8 cellular contexts compared by ENCODE assay signal in the genomic region with DNA sequence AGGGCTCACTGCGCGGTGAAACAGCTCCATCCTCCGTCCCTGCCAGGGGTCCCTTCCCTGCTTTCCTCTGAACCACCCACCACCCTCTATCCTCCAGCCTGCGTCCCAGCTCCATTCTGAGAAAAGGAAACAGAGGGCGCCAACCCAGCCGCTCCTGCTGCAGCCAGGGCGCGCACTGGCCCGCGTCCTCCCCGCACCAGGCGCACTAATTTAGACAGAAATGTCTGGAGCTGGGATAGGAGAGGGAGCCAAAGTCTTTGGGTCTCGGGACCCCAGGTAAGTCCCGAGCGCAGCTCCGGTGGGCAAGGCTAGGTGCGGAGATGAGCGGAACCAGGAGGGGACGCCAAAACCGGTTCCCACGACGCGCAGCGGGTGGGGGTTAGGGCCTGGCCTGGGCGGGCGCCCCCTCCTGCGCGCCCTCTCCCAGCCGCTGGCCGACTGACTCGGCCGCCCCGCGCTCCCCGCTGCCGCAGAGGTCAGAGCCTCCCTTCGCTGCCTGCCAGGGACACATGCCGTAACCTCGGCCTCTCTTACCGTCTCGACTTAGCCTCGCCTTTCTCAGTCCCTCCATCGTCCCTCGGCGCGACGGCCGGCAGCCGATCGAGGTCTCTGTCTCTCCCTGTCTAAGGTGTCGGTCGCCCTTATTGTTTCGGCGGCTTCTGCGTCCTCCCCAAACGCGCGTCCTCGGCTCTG. TPM values are rescaled to one million over a fixed set of nuclear protein-coding genes. Genes with fewer than 3 reads are reported as not detected.
A peak's percentile ranks its signal among the peaks of the same experiment; 100 is the strongest.
DNase-seq lines count a peak whose midpoint lies in the region; ATAC-seq and TF ChIP-seq lines count a peak whose summit lies in the region.

No MANE protein-coding gene starts in this region.

- CTCF ChIA-PET in activated CD8-positive, alpha-beta T cell treated with anti-CD3 and anti-CD28 coated beads for 36 hours (lab: Charles Lee): interaction anchor here (0.8 to 3.0 kb wide), 6 partner anchors 8 to 278 kb away, joined by 3 to 19 read pairs (median 4); partner anchors contain the start of gene PINK1

- peak overlapping the region; percentile 16 to 53 for H3K27ac ChIP-seq in ovary

- no peaks in the 10 kb centered on the region for H3K9me3 ChIP-seq in ovary

- no peaks in the 10 kb centered on the region for H3K9me3 Mint-ChIP-seq in activated T-cell treated with anti-CD3 and anti-CD28 coated beads, Interleukin-2, amount 50 U/mL, for 24 hours
- H3K9me3 Mint-ChIP-seq in activated CD8-positive, alpha-beta T cell treated with anti-CD3 and anti-CD28 coated beads for 36 hours: no peaks in the 10 kb centered on the region

- WGBS in ovary, 3 donors: 1 to 2% (median 2%) methylated on average over 58 to 59 of the region's 59 CpGs

- H3K4me3 Mint-ChIP-seq in activated T-cell treated with anti-CD3 and anti-CD28 coated beads, Interleukin-2, amount 50 U/mL, for 24 hours: peak overlapping the region; percentile 69
- H3K4me3 Mint-ChIP-seq in activated CD8-positive, alpha-beta T cell treated with anti-CD3 and anti-CD28 coated beads for 36 hours: peak overlapping the region; percentile 62

- intact Hi-C loops in activated CD8-positive, alpha-beta T cell treated with anti-CD3 and anti-CD28 coated beads for 36 hours (cut with micrococcal nuclease): no loop called here
- intact Hi-C loops in head of caudate nucleus (cut with DNase I): no loop called here
- intact Hi-C loops in ovary (cut with DNase I): no loop called here

- H3K27me3 ChIP-seq in ovary: no peaks in the 10 kb centered on the region

- H3K36me3 ChIP-seq in ovary: no peaks in the 10 kb centered on the region

- peak overlapping the region; percentile 81 for H3K4me3 ChIP-seq in ovary

- POLR2A ChIA-PET in activated CD8-positive, alpha-beta T cell treated with anti-CD3 and anti-CD28 coated beads for 36 hours (lab: Charles Lee): no interaction called here

- H3K4me1 Mint-ChIP-seq in activated T-cell treated with anti-CD3 and anti-CD28 coated beads, Interleukin-2, amount 50 U/mL, for 24 hours (ENCODE audit: low read depth): peaks cover 14% of the 10 kb centered on the region
- peaks cover 12% of the 10 kb centered on the region for H3K4me1 Mint-ChIP-seq in activated CD8-positive, alpha-beta T cell treated with anti-CD3 and anti-CD28 coated beads for 36 hours (ENCODE audit: low read depth)

- DNase-seq in activated T-cell treated with anti-CD3 and anti-CD28 coated beads, Interleukin-2, amount 50 U/mL, for 24 hours: peak; percentile 45
- DNase-seq in activated T-cell treated with anti-CD3 and anti-CD28 coated beads for 4 hours (no peak), head of caudate nucleus (peak in 39 of 42 donors; percentile 21 to 88 (median 69)), ovary (peak; percentile 32 to 59 (median 49)), NAMALWA (ENCODE audit: low spot score) (no peak)
- DNase-seq in activated CD8-positive, alpha-beta T cell treated with anti-CD3 and anti-CD28 coated beads for 36 hours: no peak

- TF ChIP-seq POLR2A in ovary (IDR thresholded peaks at IDR 0.05): no peak

- no peak overlapping the region for H3K27ac Mint-ChIP-seq in activated T-cell treated with anti-CD3 and anti-CD28 coated beads, Interleukin-2, amount 50 U/mL, for 24 hours
- H3K27ac Mint-ChIP-seq in activated CD8-positive, alpha-beta T cell treated with anti-CD3 and anti-CD28 coated beads for 36 hours: no peak overlapping the region

- H3K27me3 Mint-ChIP-seq in activated T-cell treated with anti-CD3 and anti-CD28 coated beads, Interleukin-2, amount 50 U/mL, for 24 hours: peaks cover 82% of the 10 kb centered on the region
- peaks cover 60% of the 10 kb centered on the region for H3K27me3 Mint-ChIP-seq in activated CD8-positive, alpha-beta T cell treated with anti-CD3 and anti-CD28 coated beads for 36 hours

- no peak for TF ChIP-seq EP300 in ovary (IDR thresholded peaks at IDR 0.05)

- H3K36me3 Mint-ChIP-seq in activated T-cell treated with anti-CD3 and anti-CD28 coated beads, Interleukin-2, amount 50 U/mL, for 24 hours (ENCODE audit: low read depth): no peaks in the 10 kb centered on the region
- H3K36me3 Mint-ChIP-seq in activated CD8-positive, alpha-beta T cell treated with anti-CD3 and anti-CD28 coated beads for 36 hours (ENCODE audit: low read depth): no peaks in the 10 kb centered on the region

- peaks cover 11% of the 10 kb centered on the region for H3K4me1 ChIP-seq in ovary (ENCODE audit: insufficient read depth)

- TF ChIP-seq CTCF in activated CD8-positive, alpha-beta T cell treated with anti-CD3 and anti-CD28 coated beads for 36 hours (IDR thresholded peaks at IDR 0.05): no peak
- TF ChIP-seq CTCF in ovary (IDR thresholded peaks at IDR 0.05): no peak

- ATAC-seq in activated CD8-positive, alpha-beta T cell treated with anti-CD3 and anti-CD28 coated beads for 36 hours: no peak
- no peak for ATAC-seq in HG02610 (IDR thresholded peaks at IDR 0.05; ENCODE audit: unreplicated experiment)
- ATAC-seq in GM21723 (IDR thresholded peaks at IDR 0.05; ENCODE audit: unreplicated experiment): no peak

RNA-seq across cellular contexts. Expression of gene CAMK2N1, which starts 2.0 kb away (rescaled TPM):
- under 1 TPM; 0.67 to 0.86 TPM for total RNA-seq in activated CD8-positive, alpha-beta T cell treated with anti-CD3 and anti-CD28 coated beads for 36 hours
- total RNA-seq in ovary: 10 to 100 TPM; 11.3 to 95.9 (median 35.2) TPM
- polyA plus RNA-seq in ovary: 10 to 100 TPM; 20.8 to 42.6 TPM

RNA-seq across cellular contexts. Expression of gene MUL1, which starts 24.0 kb away (rescaled TPM):
- total RNA-seq in activated CD8-positive, alpha-beta T cell treated with anti-CD3 and anti-CD28 coated beads for 36 hours: 10 to 100 TPM; 11.9 to 12.0 TPM
- 10 to 100 TPM; 19.9 to 31.6 (median 24.6) TPM for total RNA-seq in ovary
- polyA plus RNA-seq in ovary: 10 to 100 TPM; 16.7 to 20.1 TPM

Comparison
In these comparisons a context has a peak if more than half of its experiments do, and no peak if none do; other contexts are left out.
1. DNase-seq: peak in activated T-cell treated with anti-CD3 and anti-CD28 coated beads, Interleukin-2, amount 50 U/mL, for 24 hours (single experiment), head of caudate nucleus (39 of 42) and ovary (5 of 5); none in activated T-cell treated with anti-CD3 and anti-CD28 coated beads for 4 hours (single experiment), activated CD8-positive, alpha-beta T cell treated with anti-CD3 and anti-CD28 coated beads for 36 hours (single experiment) and NAMALWA (single experiment).
2. RNA of gene CAMK2N1, which starts 2.0 kb away (total RNA-seq): 11.3 to 95.9 TPM in ovary; 0.67 to 0.86 TPM in activated CD8-positive, alpha-beta T cell treated with anti-CD3 and anti-CD28 coated beads for 36 hours; every median in the first group is over 4 times any median in the second.